ENCODE assay signal across 2 cellular contexts in the genomic region with DNA sequence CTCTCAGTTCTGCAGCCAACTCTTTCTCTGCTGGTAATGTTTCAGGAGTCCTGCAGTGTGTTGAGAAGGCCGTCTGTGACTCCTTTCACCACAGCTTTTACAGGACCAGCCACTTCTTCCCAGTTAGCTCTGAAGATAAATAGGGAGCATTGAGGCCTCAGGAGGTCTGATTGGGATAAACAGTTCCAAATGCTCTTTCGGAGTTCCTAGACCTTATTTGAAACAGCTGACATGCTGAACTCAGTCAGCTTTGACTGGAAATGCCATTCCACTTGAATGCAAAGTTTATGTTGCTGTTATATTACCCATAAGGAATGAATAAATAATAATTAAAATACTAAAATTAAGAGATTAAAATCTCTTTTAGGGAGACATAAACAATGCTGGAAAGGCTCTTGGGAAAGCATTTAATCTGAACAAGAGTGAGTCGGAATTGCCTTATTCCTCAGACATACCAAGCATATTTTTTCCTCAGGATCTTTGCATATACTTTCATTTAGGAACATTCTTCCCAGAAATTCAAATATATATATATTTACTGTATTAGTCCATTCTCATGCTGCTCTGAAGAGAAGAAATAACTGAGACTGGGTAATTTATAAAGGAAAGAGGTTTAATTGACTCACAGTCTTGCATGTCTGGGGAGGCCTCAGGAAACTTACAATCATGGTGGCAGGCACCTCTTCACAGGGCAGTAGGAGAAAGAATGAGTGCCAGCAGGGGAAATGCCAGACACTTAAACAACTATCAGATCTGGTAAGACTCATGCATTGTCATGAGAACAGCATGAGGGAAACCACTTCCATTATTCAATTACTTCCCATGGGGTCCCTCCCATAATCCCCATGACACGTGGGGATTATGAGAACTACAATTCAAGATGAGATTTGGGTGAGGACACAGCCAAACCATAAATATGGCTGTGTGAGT.
TF ChIP-seq lines count a peak whose summit lies in the region.

No MANE protein-coding gene starts in this region.

TF ChIP-seq in SK-N-SH treated with all-trans-retinoic acid at 6 μM for 48 hours, 23 proteins besides CTCF, POLR2A, EP300 and RAD21 (continued from another document):
- no peak for TF ChIP-seq TSHZ2 (CRISPR knock-in tag; IDR thresholded peaks at IDR 0.05)
- TF ChIP-seq, protein P1, sequence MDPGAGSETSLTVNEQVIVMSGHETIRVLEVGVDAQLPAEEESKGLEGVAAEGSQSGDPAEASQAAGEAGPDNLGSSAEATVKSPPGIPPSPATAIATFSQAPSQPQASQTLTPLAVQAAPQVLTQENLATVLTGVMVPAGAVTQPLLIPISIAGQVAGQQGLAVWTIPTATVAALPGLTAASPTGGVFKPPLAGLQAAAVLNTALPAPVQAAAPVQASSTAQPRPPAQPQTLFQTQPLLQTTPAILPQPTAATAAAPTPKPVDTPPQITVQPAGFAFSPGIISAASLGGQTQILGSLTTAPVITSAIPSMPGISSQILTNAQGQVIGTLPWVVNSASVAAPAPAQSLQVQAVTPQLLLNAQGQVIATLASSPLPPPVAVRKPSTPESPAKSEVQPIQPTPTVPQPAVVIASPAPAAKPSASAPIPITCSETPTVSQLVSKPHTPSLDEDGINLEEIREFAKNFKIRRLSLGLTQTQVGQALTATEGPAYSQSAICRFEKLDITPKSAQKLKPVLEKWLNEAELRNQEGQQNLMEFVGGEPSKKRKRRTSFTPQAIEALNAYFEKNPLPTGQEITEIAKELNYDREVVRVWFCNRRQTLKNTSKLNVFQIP (CRISPR knock-in tag; IDR thresholded peaks at IDR 0.05; ENCODE audit: borderline replicate concordance, low read depth), result no peak

TF ChIP-seq in SK-N-SH, 30 proteins besides CTCF, POLR2A, EP300 and RAD21 (continued from another document):
- TF ChIP-seq TEAD4 (IDR thresholded peaks at IDR 0.05; ENCODE audit: borderline replicate concordance, insufficient read depth) (no peak), GABPA (IDR thresholded peaks at IDR 0.05; ENCODE audit: low read depth) (no peak), ELF1 (IDR thresholded peaks at IDR 0.05) (no peak), NFIC (IDR thresholded peaks at IDR 0.05; ENCODE audit: borderline replicate concordance) (no peak), CHD2 (IDR thresholded peaks at IDR 0.05; ENCODE audit: low read length, partially characterized antibody) (no peak), RXRA (IDR thresholded peaks at IDR 0.05; ENCODE audit: borderline replicate concordance, low read depth) (no peak), RCOR1 (IDR thresholded peaks at IDR 0.05; ENCODE audit: low read length) (no peak)
- TF ChIP-seq, protein P2, sequence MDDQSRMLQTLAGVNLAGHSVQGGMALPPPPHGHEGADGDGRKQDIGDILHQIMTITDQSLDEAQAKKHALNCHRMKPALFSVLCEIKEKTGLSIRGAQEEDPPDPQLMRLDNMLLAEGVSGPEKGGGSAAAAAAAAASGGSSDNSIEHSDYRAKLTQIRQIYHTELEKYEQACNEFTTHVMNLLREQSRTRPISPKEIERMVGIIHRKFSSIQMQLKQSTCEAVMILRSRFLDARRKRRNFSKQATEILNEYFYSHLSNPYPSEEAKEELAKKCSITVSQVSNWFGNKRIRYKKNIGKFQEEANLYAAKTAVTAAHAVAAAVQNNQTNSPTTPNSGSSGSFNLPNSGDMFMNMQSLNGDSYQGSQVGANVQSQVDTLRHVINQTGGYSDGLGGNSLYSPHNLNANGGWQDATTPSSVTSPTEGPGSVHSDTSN (IDR thresholded peaks at IDR 0.05), result no peak
